In the genomic region with DNA sequence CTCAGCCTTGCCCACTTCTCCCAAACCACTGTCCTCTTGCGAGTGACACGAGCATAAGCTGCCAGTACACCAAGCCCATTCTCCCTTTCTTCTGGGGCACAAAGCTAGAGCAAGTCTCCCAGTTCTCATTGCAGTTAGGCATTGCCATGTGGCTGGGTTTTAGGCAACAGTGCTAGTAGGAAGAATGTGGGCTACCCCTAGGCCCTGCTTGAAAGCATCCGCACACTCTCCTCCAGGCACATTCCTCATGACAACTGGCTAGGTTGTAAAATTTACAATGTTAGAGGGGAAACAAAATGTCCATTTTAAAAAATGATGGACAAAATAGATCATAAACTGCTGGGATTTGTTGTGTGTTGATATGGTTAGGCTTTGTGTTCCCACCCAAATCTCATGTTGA, we compare ENCODE assay signal across 16 cellular contexts.
"Had no signal": no experiment of that assay in that cellular context is flagged by ENCODE, and none has a peak within 500 bp of the region (broad histone marks: within the 10 kb centered on the region; RNA-seq: fewer than 3 reads in every experiment).

No MANE protein-coding gene starts in this region.

- H3K27ac ChIP-seq: neutrophil, right atrium auricular region, sigmoid colon, stomach, transverse colon had no signal

- DNase-seq: effector CD4-positive, alpha-beta T cell; foreskin melanocyte; head of caudate nucleus; hippocampal formation; mammary epithelial cell; natural killer cell; posterior cingulate gyrus; small intestine; stimulated activated CD4-positive, alpha-beta T cell treated with anti-CD3 and anti-CD28 coated beads, Interleukin-12 subunit alpha, Interleukin-12 subunit beta, amount 100 ng/mL, for 4 hours; stimulated activated naive CD4-positive, alpha-beta T cell; stomach; substantia nigra; transverse colon had no signal

- H3K4me1 Mint-ChIP-seq: natural killer cell had no signal

- H3K4me3 Mint-ChIP-seq: natural killer cell had no signal

- H3K9me3 Mint-ChIP-seq: natural killer cell had no signal

- H3K36me3 Mint-ChIP-seq: natural killer cell had no signal

- H3K27ac Mint-ChIP-seq: natural killer cell had no signal
